Comparison of ENCODE assay signal across 1 cellular context in genomic region chr1:201309420-201309819, GRCh38.
TF ChIP-seq lines count a peak whose summit lies in the region.

No MANE protein-coding gene starts in this region.

TF ChIP-seq in HEK293, 187 proteins besides CTCF, POLR2A, EP300 and RAD21 (continued from another document):
- no peak for TF ChIP-seq RBAK (tag by site-specific recombination; IDR thresholded peaks at IDR 0.05)
- peak; percentile 70 for TF ChIP-seq GLIS1 (tag by site-specific recombination; IDR thresholded peaks at IDR 0.05)
- no peak for TF ChIP-seq ZNF350 (tag by site-specific recombination; IDR thresholded peaks at IDR 0.05)
- no peak for TF ChIP-seq ZNF692 (tag by site-specific recombination; IDR thresholded peaks at IDR 0.05)
- TF ChIP-seq ZBTB21 (tag by site-specific recombination; IDR thresholded peaks at IDR 0.05): no peak
- TF ChIP-seq, protein P1, sequence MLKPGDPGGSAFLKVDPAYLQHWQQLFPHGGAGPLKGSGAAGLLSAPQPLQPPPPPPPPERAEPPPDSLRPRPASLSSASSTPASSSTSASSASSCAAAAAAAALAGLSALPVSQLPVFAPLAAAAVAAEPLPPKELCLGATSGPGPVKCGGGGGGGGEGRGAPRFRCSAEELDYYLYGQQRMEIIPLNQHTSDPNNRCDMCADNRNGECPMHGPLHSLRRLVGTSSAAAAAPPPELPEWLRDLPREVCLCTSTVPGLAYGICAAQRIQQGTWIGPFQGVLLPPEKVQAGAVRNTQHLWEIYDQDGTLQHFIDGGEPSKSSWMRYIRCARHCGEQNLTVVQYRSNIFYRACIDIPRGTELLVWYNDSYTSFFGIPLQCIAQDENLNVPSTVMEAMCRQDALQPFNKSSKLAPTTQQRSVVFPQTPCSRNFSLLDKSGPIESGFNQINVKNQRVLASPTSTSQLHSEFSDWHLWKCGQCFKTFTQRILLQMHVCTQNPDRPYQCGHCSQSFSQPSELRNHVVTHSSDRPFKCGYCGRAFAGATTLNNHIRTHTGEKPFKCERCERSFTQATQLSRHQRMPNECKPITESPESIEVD (tag by site-specific recombination; IDR thresholded peaks at IDR 0.05): no peak
- TF ChIP-seq ZNF274 (IDR thresholded peaks at IDR 0.05; ENCODE audit: low read length): no peak
- TF ChIP-seq ZNF274 (tag by site-specific recombination; IDR thresholded peaks at IDR 0.05; ENCODE audit: borderline replicate concordance): no peak
- TF ChIP-seq ZNF302 (tag by site-specific recombination; IDR thresholded peaks at IDR 0.05; ENCODE audit: low read depth): no peak
- no peak for TF ChIP-seq ZNF600 (tag by site-specific recombination; IDR thresholded peaks at IDR 0.05)
- TF ChIP-seq ZNF629 (tag by site-specific recombination; IDR thresholded peaks at IDR 0.05): no peak
- no peak for TF ChIP-seq ZNF214 (tag by site-specific recombination; IDR thresholded peaks at IDR 0.05; ENCODE audit: borderline replicate concordance)
- no peak for TF ChIP-seq ZNF366 (tag by site-specific recombination; conservative IDR thresholded peaks at IDR 0.05)
- TF ChIP-seq KLF7 (tag by site-specific recombination; IDR thresholded peaks at IDR 0.05; ENCODE audit: borderline replicate concordance): no peak
- TF ChIP-seq ZNF664 (tag by site-specific recombination; IDR thresholded peaks at IDR 0.05): no peak
- TF ChIP-seq, protein P2, sequence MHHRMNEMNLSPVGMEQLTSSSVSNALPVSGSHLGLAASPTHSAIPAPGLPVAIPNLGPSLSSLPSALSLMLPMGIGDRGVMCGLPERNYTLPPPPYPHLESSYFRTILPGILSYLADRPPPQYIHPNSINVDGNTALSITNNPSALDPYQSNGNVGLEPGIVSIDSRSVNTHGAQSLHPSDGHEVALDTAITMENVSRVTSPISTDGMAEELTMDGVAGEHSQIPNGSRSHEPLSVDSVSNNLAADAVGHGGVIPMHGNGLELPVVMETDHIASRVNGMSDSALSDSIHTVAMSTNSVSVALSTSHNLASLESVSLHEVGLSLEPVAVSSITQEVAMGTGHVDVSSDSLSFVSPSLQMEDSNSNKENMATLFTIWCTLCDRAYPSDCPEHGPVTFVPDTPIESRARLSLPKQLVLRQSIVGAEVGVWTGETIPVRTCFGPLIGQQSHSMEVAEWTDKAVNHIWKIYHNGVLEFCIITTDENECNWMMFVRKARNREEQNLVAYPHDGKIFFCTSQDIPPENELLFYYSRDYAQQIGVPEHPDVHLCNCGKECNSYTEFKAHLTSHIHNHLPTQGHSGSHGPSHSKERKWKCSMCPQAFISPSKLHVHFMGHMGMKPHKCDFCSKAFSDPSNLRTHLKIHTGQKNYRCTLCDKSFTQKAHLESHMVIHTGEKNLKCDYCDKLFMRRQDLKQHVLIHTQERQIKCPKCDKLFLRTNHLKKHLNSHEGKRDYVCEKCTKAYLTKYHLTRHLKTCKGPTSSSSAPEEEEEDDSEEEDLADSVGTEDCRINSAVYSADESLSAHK (tag by site-specific recombination; IDR thresholded peaks at IDR 0.05): no peak
- TF ChIP-seq ZNF341 (tag by site-specific recombination; IDR thresholded peaks at IDR 0.05; ENCODE audit: low read depth): peak; percentile 81
- no peak for TF ChIP-seq FEZF1 (tag by site-specific recombination; IDR thresholded peaks at IDR 0.05)
- TF ChIP-seq BCL6B (tag by site-specific recombination; IDR thresholded peaks at IDR 0.05): no peak
- no peak for TF ChIP-seq ZNF701 (tag by site-specific recombination; IDR thresholded peaks at IDR 0.05)
- no peak for TF ChIP-seq ZNF624 (tag by site-specific recombination; IDR thresholded peaks at IDR 0.05)
- no peak for TF ChIP-seq ZNF626 (tag by site-specific recombination; IDR thresholded peaks at IDR 0.05)
- no peak for TF ChIP-seq SCRT2 (tag by site-specific recombination; IDR thresholded peaks at IDR 0.05)
- 0 out of 2 replicates have a peak, but pooled peaks have one; percentile 33 for TF ChIP-seq KLF17 (tag by site-specific recombination; IDR thresholded peaks at IDR 0.05)
- TF ChIP-seq ZNF404 (tag by site-specific recombination; IDR thresholded peaks at IDR 0.05): no peak
- no peak for TF ChIP-seq ZNF560 (tag by site-specific recombination; IDR thresholded peaks at IDR 0.05; ENCODE audit: borderline replicate concordance)
- no peak for TF ChIP-seq REPIN1 (tag by site-specific recombination; IDR thresholded peaks at IDR 0.05; ENCODE audit: low read depth)
- TF ChIP-seq ZNF747 (tag by site-specific recombination; IDR thresholded peaks at IDR 0.05): no peak
- no peak; the same call in 1 of the 2 replicates for TF ChIP-seq ZSCAN30 (tag by site-specific recombination; IDR thresholded peaks at IDR 0.05)
- TF ChIP-seq KLF16 (tag by site-specific recombination; IDR thresholded peaks at IDR 0.05): 0 out of 2 replicates have a peak, but pooled peaks have one; percentile 35
- TF ChIP-seq TSHZ1 (tag by site-specific recombination; IDR thresholded peaks at IDR 0.05; ENCODE audit: borderline replicate concordance): no peak
